ENCODE assay signal across 13 cellular contexts in the genomic region with DNA sequence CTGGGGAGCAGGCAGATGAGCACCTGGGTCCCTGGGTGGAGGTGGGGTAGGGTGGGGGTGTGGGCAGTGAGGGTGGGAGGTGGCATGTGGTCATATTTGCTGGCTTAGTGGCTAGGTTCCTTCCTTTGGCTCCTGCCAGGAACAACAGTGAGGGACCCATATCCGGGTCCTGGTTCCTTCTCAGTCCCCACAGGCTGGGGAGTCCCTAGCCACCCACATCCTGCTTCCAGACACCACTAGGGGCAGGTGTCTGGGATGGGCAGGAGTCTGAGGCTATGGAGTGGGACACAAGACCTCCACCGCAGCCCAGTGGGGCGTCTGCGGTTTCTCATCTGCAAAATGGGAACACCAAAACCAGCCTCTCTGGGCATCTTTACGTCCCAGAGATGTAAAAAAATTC. TPM values are rescaled to one million over a fixed set of nuclear protein-coding genes. Genes with fewer than 3 reads are reported as not detected.
A peak's percentile ranks its signal among the peaks of the same experiment; 100 is the strongest.
DNase-seq lines count a peak whose midpoint lies in the region; ATAC-seq and TF ChIP-seq lines count a peak whose summit lies in the region.
"Had no signal": no experiment of that assay in that cellular context is flagged by ENCODE, and none has a peak within 500 bp of the region (broad histone marks: within the 10 kb centered on the region; RNA-seq: fewer than 3 reads in every experiment).

No MANE protein-coding gene starts in this region.

- peak overlapping the region; percentile 78 for H3K27ac Mint-ChIP-seq in CD4-positive, alpha-beta T cell
- peak overlapping the region; percentile 95 for H3K27ac Mint-ChIP-seq in activated naive CD8-positive, alpha-beta T cell
- H3K27ac Mint-ChIP-seq in naive B cell = peak overlapping the region in 5 of 6 donors; percentile 24 to 81 (median 63)

- no peak for ATAC-seq in CD4-positive, alpha-beta T cell (ENCODE audit: poor library complexity)
- no peak for ATAC-seq in naive B cell (ENCODE audit: low read depth in 2 of 2)
- ATAC-seq in HG02973 (IDR thresholded peaks at IDR 0.05; ENCODE audit: unreplicated experiment) = no peak
- ATAC-seq: gastrocnemius medialis had no signal

- no peak overlapping the region for H3K27ac ChIP-seq in CD4-positive, alpha-beta T cell (ENCODE audit: low read depth, low read length)
- H3K27ac ChIP-seq: adrenal gland, gastrocnemius medialis had no signal

- CTCF ChIA-PET in CD4-positive, alpha-beta T cell (lab: Charles Lee) = interaction anchor here (1.0 kb wide), 1 partner anchor 35 kb away, joined by 3 read pairs; a partner anchor contains a TSS

- POLR2A ChIA-PET in CD4-positive, alpha-beta T cell (lab: Charles Lee) = interaction anchor here (1.1 to 3.1 kb wide), 2 partner anchors 35 to 507 kb away, joined by 3 to 36 read pairs; a partner anchor contains a TSS

- peaks cover 5% of the 10 kb centered on the region for H3K9me3 ChIP-seq in CD4-positive, alpha-beta T cell (ENCODE audit: control insufficient read depth, low read length)
- H3K9me3 ChIP-seq: gastrocnemius medialis had no signal

- no peak overlapping the region for H3K4me3 ChIP-seq in GM12865 (ENCODE audit: low read depth, low read length)
- H3K4me3 ChIP-seq: adrenal gland, gastrocnemius medialis, skin epidermis had no signal

- intact Hi-C loops in CD4-positive, alpha-beta T cell (cut with DNase I, micrococcal nuclease) = no loop called here

- no peak for TF ChIP-seq CTCF in CD4-positive, alpha-beta T cell (IDR thresholded peaks at IDR 0.05)
- TF ChIP-seq CTCF in GM12865 (IDR thresholded peaks at IDR 0.05; ENCODE audit: insufficient read depth, low read depth, low read length, missing control alignments) = peak; percentile 4

- no peaks in the 10 kb centered on the region for H3K27me3 ChIP-seq in CD4-positive, alpha-beta T cell (ENCODE audit: control insufficient read depth, insufficient read depth, low read length)
- H3K27me3 ChIP-seq: adrenal gland, gastrocnemius medialis had no signal

- peaks cover 2% of the 10 kb centered on the region for H3K9me3 Mint-ChIP-seq in CD4-positive, alpha-beta T cell
- H3K9me3 Mint-ChIP-seq in activated naive CD8-positive, alpha-beta T cell (ENCODE audit: low read depth) = peaks cover 7% of the 10 kb centered on the region
- peaks cover 1 to 8% (median 5%) of the 10 kb centered on the region in 7 donors for H3K9me3 Mint-ChIP-seq in naive B cell

- H3K27me3 Mint-ChIP-seq in CD4-positive, alpha-beta T cell = no peaks in the 10 kb centered on the region
- no peaks in the 10 kb centered on the region for H3K27me3 Mint-ChIP-seq in activated naive CD8-positive, alpha-beta T cell
- peaks cover 0 to 4% (median 0%) of the 10 kb centered on the region in 3 donors for H3K27me3 Mint-ChIP-seq in naive B cell

- no peak for DNase-seq in CD4-positive, alpha-beta T cell
- no peak for DNase-seq in GM12865 (ENCODE audit: low read depth)
- no peak for DNase-seq in naive B cell
- DNase-seq in cerebellar nuclear complex (lab: John Stamatoyannopoulos, UW) = no peak
- DNase-seq in NCI-H2171 (lab: John Stamatoyannopoulos, UW) = no peak
- DNase-seq: gastrocnemius medialis, mesendoderm, occipital lobe, SHP77 had no signal

- no peak overlapping the region for H3K4me3 Mint-ChIP-seq in CD4-positive, alpha-beta T cell
- no peak overlapping the region for H3K4me3 Mint-ChIP-seq in activated naive CD8-positive, alpha-beta T cell
- H3K4me3 Mint-ChIP-seq in naive B cell = peak overlapping the region in 3 of 8 donors; percentile 41 to 82 (median 60)

- H3K36me3 Mint-ChIP-seq in CD4-positive, alpha-beta T cell (ENCODE audit: low read depth) = peaks cover 2% of the 10 kb centered on the region
- peaks cover 4% of the 10 kb centered on the region for H3K36me3 Mint-ChIP-seq in activated naive CD8-positive, alpha-beta T cell
- H3K36me3 Mint-ChIP-seq in naive B cell = peaks cover 0 to 3% of the 10 kb centered on the region in 2 donors

- H3K4me1 Mint-ChIP-seq in CD4-positive, alpha-beta T cell (ENCODE audit: low read depth) = peaks cover 74% of the 10 kb centered on the region
- peaks cover 69% of the 10 kb centered on the region for H3K4me1 Mint-ChIP-seq in activated naive CD8-positive, alpha-beta T cell (ENCODE audit: low read depth)
- H3K4me1 Mint-ChIP-seq in naive B cell = peaks cover 41 to 59% (median 58%) of the 10 kb centered on the region in 3 donors

RNA-seq across cellular contexts. Expression of a gene that starts 0.8 kb away (rescaled TPM):
- 10 to 100 TPM; 16.3 to 19.1 TPM for total RNA-seq in CD4-positive, alpha-beta T cell
- 1 to 10 TPM in 1 of 6 donors, under 1 TPM in 5; 0.15 to 1.7 (median 0.76) TPM for polyA plus RNA-seq in naive B cell (ENCODE audit: low read depth in 6 of 6)

RNA-seq across cellular contexts. Expression of a gene that starts 35.7 kb away (rescaled TPM):
- 10 to 100 TPM; 61.3 to 67.4 TPM for total RNA-seq in CD4-positive, alpha-beta T cell
- 10 to 100 TPM; 78.2 to 94.5 (median 89.9) TPM for polyA plus RNA-seq in naive B cell (ENCODE audit: low read depth in 6 of 6)
